ENCODE assay signal across 3 cellular contexts in genomic region chr1:12608311-12608957, GRCh38.
A peak's percentile ranks its signal among the peaks of the same experiment; 100 is the strongest.
TF ChIP-seq lines count a peak whose summit lies in the region.

No MANE protein-coding gene starts in this region.

TF ChIP-seq in A549, 52 proteins besides CTCF, POLR2A, EP300 and RAD21:
- TF ChIP-seq CHD4 (IDR thresholded peaks at IDR 0.05; ENCODE audit: borderline replicate concordance) (no peak), TFCP2L1 (CRISPR knock-in tag; IDR thresholded peaks at IDR 0.05) (no peak), REST (IDR thresholded peaks at IDR 0.05) (peak; percentile 6; the same call in 1 of the 2 replicates), RARB (CRISPR knock-in tag; IDR thresholded peaks at IDR 0.05) (peak; percentile 8; the same call in 1 of the 2 replicates), ZSCAN20 (CRISPR knock-in tag; IDR thresholded peaks at IDR 0.05) (no peak), POLR2AphosphoS2 (conservative IDR thresholded peaks at IDR 0.05; ENCODE audit: low read length) (peak; percentile 89; the same call in 1 of the 2 replicates)

TF ChIP-seq in HEK293, 187 proteins besides CTCF, POLR2A, EP300 and RAD21:
- TF ChIP-seq ZBTB21 (tag by site-specific recombination; IDR thresholded peaks at IDR 0.05) = no peak
- TF ChIP-seq SCRT1 (tag by site-specific recombination; IDR thresholded peaks at IDR 0.05; ENCODE audit: borderline replicate concordance) = no peak
- TF ChIP-seq ZNF629 (tag by site-specific recombination; IDR thresholded peaks at IDR 0.05) = 0 out of 2 replicates have a peak, but pooled peaks have one; percentile 11
- TF ChIP-seq ZNF362 (tag by site-specific recombination; IDR thresholded peaks at IDR 0.05) = no peak
- peak; percentile 62 for TF ChIP-seq ZIC2 (tag by site-specific recombination; IDR thresholded peaks at IDR 0.05)

TF ChIP-seq in K562, 482 proteins besides CTCF, POLR2A, EP300 and RAD21:
- 0 out of 2 replicates have a peak, but pooled peaks have one; percentile 32 for TF ChIP-seq SP1 (CRISPR knock-in tag; IDR thresholded peaks at IDR 0.05)
- TF ChIP-seq POLR2AphosphoS5 (IDR thresholded peaks at IDR 0.05; ENCODE audit: control insufficient read depth, insufficient read depth, low read depth, low read length) = 0 out of 2 replicates have a peak, but pooled peaks have one; percentile 15
- TF ChIP-seq ATF3 (IDR thresholded peaks at IDR 0.05) = peak; percentile 30; the same call in 1 of the 2 replicates
- TF ChIP-seq ATF3 (CRISPR knock-in tag; conservative IDR thresholded peaks at IDR 0.05) = no peak
- TF ChIP-seq ZBTB40 (IDR thresholded peaks at IDR 0.05) = no peak
- TF ChIP-seq ZBTB40 (CRISPR knock-in tag; IDR thresholded peaks at IDR 0.05) = no peak
- 0 out of 2 replicates have a peak, but pooled peaks have one; percentile 3 for TF ChIP-seq RBFOX2 (IDR thresholded peaks at IDR 0.05; ENCODE audit: low read depth, low read length)
- no peak for TF ChIP-seq MAFG (tag; conservative IDR thresholded peaks at IDR 0.05)
